12 cellular contexts compared by ENCODE assay signal in genomic region chr4:41285202-41285876, GRCh38.
"Had no signal": no experiment of that assay in that cellular context is flagged by ENCODE, and none has a peak within 500 bp of the region (broad histone marks: within the 10 kb centered on the region; RNA-seq: fewer than 3 reads in every experiment).

No MANE protein-coding gene starts in this region.

- H3K4me3 ChIP-seq: cardiac muscle cell, colonic mucosa, esophagus squamous epithelium, heart right ventricle, left lung, skin epidermis had no signal

- H3K27ac Mint-ChIP-seq: activated CD8-positive, alpha-beta T cell treated with anti-CD3 and anti-CD28 coated beads, Interleukin-2, amount 10 ng/mL, durations not matched to agents 7 days and 5 days; activated naive CD8-positive, alpha-beta T cell treated with anti-CD3 and anti-CD28 coated beads, Interleukin-2, amount 10 ng/mL, durations not matched to agents 7 days and 5 days; memory B cell; WTC11 had no signal

- H3K4me1 Mint-ChIP-seq: activated naive CD8-positive, alpha-beta T cell treated with anti-CD3 and anti-CD28 coated beads, Interleukin-2, amount 10 ng/mL, durations not matched to agents 7 days and 5 days; memory B cell; WTC11 had no signal

- H3K36me3 ChIP-seq: cardiac muscle cell, colonic mucosa, esophagus squamous epithelium, heart right ventricle, left lung had no signal

- H3K36me3 Mint-ChIP-seq: activated naive CD8-positive, alpha-beta T cell treated with anti-CD3 and anti-CD28 coated beads, Interleukin-2, amount 10 ng/mL, durations not matched to agents 7 days and 5 days; memory B cell had no signal

- ATAC-seq: activated CD8-positive, alpha-beta T cell treated with anti-CD3 and anti-CD28 coated beads, Interleukin-2, amount 10 ng/mL, durations not matched to agents 7 days and 5 days; heart right ventricle; left lung; WTC11 had no signal

- H3K9me3 ChIP-seq: colonic mucosa, esophagus squamous epithelium, left lung had no signal

- H3K27me3 ChIP-seq: colonic mucosa, esophagus squamous epithelium, left lung had no signal

- H3K4me3 Mint-ChIP-seq: activated CD8-positive, alpha-beta T cell treated with anti-CD3 and anti-CD28 coated beads, Interleukin-2, amount 10 ng/mL, durations not matched to agents 7 days and 5 days; activated naive CD8-positive, alpha-beta T cell treated with anti-CD3 and anti-CD28 coated beads, Interleukin-2, amount 10 ng/mL, durations not matched to agents 7 days and 5 days; memory B cell; WTC11 had no signal

- H3K9me3 Mint-ChIP-seq: activated naive CD8-positive, alpha-beta T cell treated with anti-CD3 and anti-CD28 coated beads, Interleukin-2, amount 10 ng/mL, durations not matched to agents 7 days and 5 days; memory B cell had no signal

- DNase-seq: activated CD4-positive, alpha-beta T cell treated with anti-CD3 and anti-CD28 coated beads for 48 hours; activated CD8-positive, alpha-beta memory T cell treated with anti-CD3 and anti-CD28 coated beads, Interleukin-2, amount 50 U/mL, for 48 hours; activated CD8-positive, alpha-beta T cell treated with anti-CD3 and anti-CD28 coated beads, Interleukin-2, amount 10 ng/mL, durations not matched to agents 7 days and 5 days; activated naive CD8-positive, alpha-beta T cell treated with anti-CD3 and anti-CD28 coated beads, Interleukin-2, amount 10 ng/mL, durations not matched to agents 7 days and 5 days; colonic mucosa; esophagus squamous epithelium; heart right ventricle; left lung had no signal

- H3K4me1 ChIP-seq: colonic mucosa, left lung had no signal
